9 cellular contexts compared by ENCODE assay signal in the genomic region with DNA sequence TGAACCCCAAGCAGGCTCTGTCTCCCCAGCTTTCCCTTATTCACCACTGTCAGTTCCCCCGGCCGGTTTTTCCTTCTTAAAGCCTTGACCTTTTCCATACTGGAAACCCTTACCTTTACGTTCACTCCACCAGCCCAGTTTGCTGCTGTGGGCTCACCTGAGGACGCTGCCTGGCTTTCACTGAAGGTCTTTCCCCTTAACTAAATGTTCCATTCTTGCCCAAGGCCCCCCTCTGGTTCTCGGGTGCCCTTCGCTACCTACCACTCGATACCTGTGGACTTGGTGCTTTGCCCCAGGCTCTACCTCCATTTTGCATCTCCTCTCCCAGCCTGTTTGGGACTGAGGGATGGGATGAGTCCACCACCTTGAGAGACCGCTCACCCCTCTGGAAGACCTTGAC. TPM values are rescaled to one million over a fixed set of nuclear protein-coding genes. Genes with fewer than 3 reads are reported as not detected.
A peak's percentile ranks its signal among the peaks of the same experiment; 100 is the strongest.
DNase-seq lines count a peak whose midpoint lies in the region; ATAC-seq lines count a peak whose summit lies in the region.
"Had no signal": no experiment of that assay in that cellular context is flagged by ENCODE, and none has a peak within 500 bp of the region (broad histone marks: within the 10 kb centered on the region; RNA-seq: fewer than 3 reads in every experiment).

No MANE protein-coding gene starts in this region.

- WGBS in ectodermal cell, 2 experiments = 5 to 11% methylated on average over 8 of the region's 8 CpGs

- H3K4me3 Mint-ChIP-seq in natural killer cell treated with Interleukin-12 subunit alpha and Interleukin-12 subunit beta and Interleukin-15 and Interleukin-18, amount 100 ng/mL, for 72 hours = peak overlapping the region; percentile 97

- H3K27ac ChIP-seq in BLaER1 treated with 17β-estradiol and CSF1 and Interleukin-3, amounts not matched to agents 10 nM and 100 nM = peak overlapping the region; percentile 85 to 94 (median 87)
- peak overlapping the region; percentile 93 for H3K27ac ChIP-seq in ectodermal cell (ENCODE audit: insufficient read depth, low read depth, low read length, poor library complexity, severe bottlenecking)

- ATAC-seq in natural killer cell treated with Interleukin-12 subunit alpha and Interleukin-12 subunit beta and Interleukin-15 and Interleukin-18, amount 100 ng/mL, for 72 hours = no peak
- ATAC-seq in HG03439 (IDR thresholded peaks at IDR 0.05; ENCODE audit: unreplicated experiment) = no peak
- ATAC-seq in HG02973 (IDR thresholded peaks at IDR 0.05; ENCODE audit: unreplicated experiment) = no peak
- no peak for ATAC-seq in HG02938 (IDR thresholded peaks at IDR 0.05; ENCODE audit: unreplicated experiment)

- H3K4me2 ChIP-seq in BLaER1 treated with 17β-estradiol and CSF1 and Interleukin-3, amounts not matched to agents 10 nM and 100 nM = peak overlapping the region; percentile 96 to 99 (median 97)

- no peak for DNase-seq in MG63
- no peak for DNase-seq in natural killer cell treated with Interleukin-12 subunit alpha and Interleukin-12 subunit beta and Interleukin-15 and Interleukin-18, amount 100 ng/mL, for 72 hours (ENCODE audit: low spot score)
- DNase-seq in activated effector memory CD4-positive, alpha-beta T cell treated with anti-CD3 and anti-CD28 coated beads, Interleukin-2, amount 50 U/mL, for 16 hours = no peak
- DNase-seq: amniotic stem cell had no signal

- no peaks in the 10 kb centered on the region for H3K9me3 ChIP-seq in BLaER1 treated with 17β-estradiol and CSF1 and Interleukin-3, amounts not matched to agents 10 nM and 100 nM (replicated peaks in 1 of 11)
- no peaks in the 10 kb centered on the region for H3K9me3 ChIP-seq in MG63
- H3K9me3 ChIP-seq in ectodermal cell (ENCODE audit: control insufficient read depth, low read length) = no peaks in the 10 kb centered on the region

- peaks cover 30 to 78% (median 45%) of the 10 kb centered on the region in 10 experiments for H3K4me1 ChIP-seq in BLaER1 treated with 17β-estradiol and CSF1 and Interleukin-3, amounts not matched to agents 10 nM and 100 nM
- H3K4me1 ChIP-seq in ectodermal cell (ENCODE audit: control insufficient read depth, insufficient read depth, low read length) = peaks cover 20% of the 10 kb centered on the region

- peak overlapping the region; percentile 63 to 87 for H3K27ac Mint-ChIP-seq in natural killer cell treated with Interleukin-12 subunit alpha and Interleukin-12 subunit beta and Interleukin-15 and Interleukin-18, amount 100 ng/mL, for 72 hours

- H3K4me3 ChIP-seq in BLaER1 treated with 17β-estradiol and CSF1 and Interleukin-3, amounts not matched to agents 10 nM and 100 nM = peak overlapping the region; percentile 84 to 100 (median 94)
- H3K4me3 ChIP-seq in MG63 = peak overlapping the region; percentile 92
- H3K4me3 ChIP-seq in ectodermal cell (ENCODE audit: insufficient read depth, low read depth, low read length) = peak overlapping the region; percentile 98

- H3K4me1 Mint-ChIP-seq in natural killer cell treated with Interleukin-12 subunit alpha and Interleukin-12 subunit beta and Interleukin-15 and Interleukin-18, amount 100 ng/mL, for 72 hours (ENCODE audit: low read depth in 2 of 2) = peaks cover 21 to 33% of the 10 kb centered on the region in 2 donors

- no peaks in the 10 kb centered on the region for H3K27me3 Mint-ChIP-seq in natural killer cell treated with Interleukin-12 subunit alpha and Interleukin-12 subunit beta and Interleukin-15 and Interleukin-18, amount 100 ng/mL, for 72 hours

- peaks cover 12 to 51% (median 29%) of the 10 kb centered on the region in 11 experiments; a peak in 17 of 22 replicates for H4K20me1 ChIP-seq in BLaER1 treated with 17β-estradiol and CSF1 and Interleukin-3, amounts not matched to agents 10 nM and 100 nM

- H3K27me3 ChIP-seq in BLaER1 treated with 17β-estradiol and CSF1 and Interleukin-3, amounts not matched to agents 10 nM and 100 nM = no peaks in the 10 kb centered on the region
- H3K27me3 ChIP-seq in MG63 (no peaks in the 10 kb centered on the region), ectodermal cell (ENCODE audit: control insufficient read depth, insufficient read depth, low read length, poor library complexity, severe bottlenecking) (no peaks in the 10 kb centered on the region)

- H3K9me3 Mint-ChIP-seq in natural killer cell treated with Interleukin-12 subunit alpha and Interleukin-12 subunit beta and Interleukin-15 and Interleukin-18, amount 100 ng/mL, for 72 hours = no peaks in the 10 kb centered on the region

- H3K9ac ChIP-seq in BLaER1 treated with 17β-estradiol and CSF1 and Interleukin-3, amounts not matched to agents 10 nM and 100 nM = peak overlapping the region; percentile 91 to 97 (median 94)

- H3K36me3 ChIP-seq in BLaER1 treated with 17β-estradiol and CSF1 and Interleukin-3, amounts not matched to agents 10 nM and 100 nM = peaks cover 55 to 71% (median 65%) of the 10 kb centered on the region in 11 experiments
- H3K36me3 ChIP-seq in MG63 (peaks cover 71% of the 10 kb centered on the region), ectodermal cell (ENCODE audit: control insufficient read depth, insufficient read depth, low read length) (peaks cover 35% of the 10 kb centered on the region)

- H3K36me3 Mint-ChIP-seq in natural killer cell treated with Interleukin-12 subunit alpha and Interleukin-12 subunit beta and Interleukin-15 and Interleukin-18, amount 100 ng/mL, for 72 hours = no peaks in the 10 kb centered on the region

RNA-seq across cellular contexts. Expression of gene AP2M1, which starts 0.9 kb away (rescaled TPM):
- 688 and 946 TPM in 2 replicates for total RNA-seq in MG63 (2014; rRNA removed; shearing (Covaris generic); ENCODE audit: low replicate concordance)
- 556 TPM for polyA plus RNA-seq in ectodermal cell (2013, experiment 1 of 4)
- polyA plus RNA-seq in ectodermal cell (2013, experiment 2 of 4) = 518 TPM
- 427 TPM for polyA plus RNA-seq in ectodermal cell (2013, experiment 3 of 4)
- 459 TPM for polyA plus RNA-seq in ectodermal cell (2013, experiment 4 of 4)
- total RNA-seq in natural killer cell treated with Interleukin-12 subunit alpha and Interleukin-12 subunit beta and Interleukin-15 and Interleukin-18, amount 100 ng/mL, for 72 hours = 100 to 1,000 TPM; 190 to 242 TPM

RNA-seq across cellular contexts. Expression of gene ABCF3, which starts 10.5 kb away (rescaled TPM):
- 65.3 and 79.4 TPM in 2 replicates for total RNA-seq in MG63 (2014; rRNA removed; shearing (Covaris generic); ENCODE audit: low replicate concordance)
- polyA plus RNA-seq in ectodermal cell (2013, experiment 1 of 4) = 42.0 TPM
- polyA plus RNA-seq in ectodermal cell (2013, experiment 2 of 4) = 49.4 TPM
- polyA plus RNA-seq in ectodermal cell (2013, experiment 3 of 4) = 32.4 TPM
- 34.7 TPM for polyA plus RNA-seq in ectodermal cell (2013, experiment 4 of 4)
- total RNA-seq in natural killer cell treated with Interleukin-12 subunit alpha and Interleukin-12 subunit beta and Interleukin-15 and Interleukin-18, amount 100 ng/mL, for 72 hours = 100 to 1,000 TPM; 102 to 144 TPM

RNA-seq across cellular contexts. Expression of gene DVL3, which starts 20.3 kb away (rescaled TPM):
- total RNA-seq in MG63 (2014; rRNA removed; shearing (Covaris generic); ENCODE audit: low replicate concordance) = 20.8 and 42.6 TPM in 2 replicates
- 62.2 TPM for polyA plus RNA-seq in ectodermal cell (2013, experiment 1 of 4)
- polyA plus RNA-seq in ectodermal cell (2013, experiment 2 of 4) = 65.2 TPM
- polyA plus RNA-seq in ectodermal cell (2013, experiment 3 of 4) = 52.0 TPM
- polyA plus RNA-seq in ectodermal cell (2013, experiment 4 of 4) = 56.7 TPM
- 10 to 100 TPM; 52.3 to 60.3 TPM for total RNA-seq in natural killer cell treated with Interleukin-12 subunit alpha and Interleukin-12 subunit beta and Interleukin-15 and Interleukin-18, amount 100 ng/mL, for 72 hours

RNA-seq across cellular contexts. Expression of gene EIF2B5, which starts 40.3 kb away (rescaled TPM):
- total RNA-seq in MG63 (2014; rRNA removed; shearing (Covaris generic); ENCODE audit: low replicate concordance) = 41.7 and 50.5 TPM in 2 replicates
- polyA plus RNA-seq in ectodermal cell (2013, experiment 1 of 4) = 44.3 TPM
- polyA plus RNA-seq in ectodermal cell (2013, experiment 2 of 4) = 42.1 TPM
- 31.9 TPM for polyA plus RNA-seq in ectodermal cell (2013, experiment 3 of 4)
- 37.9 TPM for polyA plus RNA-seq in ectodermal cell (2013, experiment 4 of 4)
- 10 to 100 TPM; 63.0 to 91.9 TPM for total RNA-seq in natural killer cell treated with Interleukin-12 subunit alpha and Interleukin-12 subunit beta and Interleukin-15 and Interleukin-18, amount 100 ng/mL, for 72 hours

RNA-seq across cellular contexts. Expression of gene VWA5B2, which starts 53.9 kb away (rescaled TPM):
- not detected in 2 replicates for total RNA-seq in MG63 (2014; rRNA removed; shearing (Covaris generic); ENCODE audit: low replicate concordance)
- polyA plus RNA-seq in ectodermal cell (2013, experiment 1 of 4) = 0.26 TPM
- 0.37 TPM for polyA plus RNA-seq in ectodermal cell (2013, experiment 2 of 4)
- polyA plus RNA-seq in ectodermal cell (2013, experiment 3 of 4) = 0.48 TPM
- 0.24 TPM for polyA plus RNA-seq in ectodermal cell (2013, experiment 4 of 4)
- total RNA-seq in natural killer cell treated with Interleukin-12 subunit alpha and Interleukin-12 subunit beta and Interleukin-15 and Interleukin-18, amount 100 ng/mL, for 72 hours = not detected
